Comparison of ENCODE assay signal across 9 cellular contexts in the genomic region with DNA sequence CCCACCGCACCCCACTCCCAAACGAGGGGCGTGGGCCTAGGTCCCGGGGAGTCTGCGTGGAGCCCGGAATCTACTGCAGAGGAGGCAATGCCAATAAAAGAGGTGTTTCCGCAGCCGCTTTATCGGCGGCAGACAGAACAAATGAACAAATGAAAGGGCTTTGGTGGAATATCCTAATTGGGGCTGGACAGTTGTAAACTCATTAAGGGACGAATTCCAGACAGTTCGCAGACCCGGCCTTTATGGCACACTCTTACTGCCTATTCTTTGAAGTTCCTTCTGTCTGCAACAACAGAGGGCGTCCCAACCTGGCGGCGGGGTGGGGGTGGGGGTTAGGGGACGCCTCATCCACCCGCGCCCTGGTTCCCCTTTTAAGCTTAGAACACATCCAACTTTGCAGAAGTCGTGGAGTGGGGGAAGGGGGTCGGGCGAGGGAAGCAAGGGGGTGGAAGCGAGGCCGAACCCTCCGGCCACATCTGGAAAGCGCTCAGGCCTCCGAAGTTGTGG. TPM values are rescaled to one million over a fixed set of nuclear protein-coding genes. Genes with fewer than 3 reads are reported as not detected.
DNase-seq lines count a peak whose midpoint lies in the region; TF ChIP-seq lines count a peak whose summit lies in the region.
"Had no signal": no experiment of that assay in that cellular context is flagged by ENCODE, and none has a peak within 500 bp of the region (broad histone marks: within the 10 kb centered on the region; RNA-seq: fewer than 3 reads in every experiment).

No MANE protein-coding gene starts in this region.

- H3K27me3 ChIP-seq in neutrophil = peaks cover 100% of the 10 kb centered on the region
- H3K27me3 ChIP-seq in mesendoderm (ENCODE audit: insufficient read depth, low read length, poor library complexity) = peaks cover 89% of the 10 kb centered on the region

- H3K23ac ChIP-seq in mesendoderm (ENCODE audit: low read length) = no peak overlapping the region

- H3K18ac ChIP-seq in mesendoderm (ENCODE audit: low read length) = no peak overlapping the region

- peak overlapping the region; percentile 74 to 85 for H3K4me3 ChIP-seq in neutrophil (ENCODE audit: low read depth in 1 of 2, low read length in 1 of 2)
- no peak overlapping the region for H3K4me3 ChIP-seq in mesendoderm (ENCODE audit: low read length)

- H3K9me3 ChIP-seq in neutrophil = no peaks in the 10 kb centered on the region

- H3K36me3 ChIP-seq in neutrophil = no peaks in the 10 kb centered on the region
- no peaks in the 10 kb centered on the region for H3K36me3 ChIP-seq in mesendoderm (ENCODE audit: control insufficient read depth, insufficient read depth, low read length)

- no peak overlapping the region for H2BK15ac ChIP-seq in mesendoderm (replicated peaks; ENCODE audit: low read depth)

- H3K4me1 ChIP-seq in neutrophil (ENCODE audit: control insufficient read depth in 1 of 2, insufficient read depth in 1 of 2, low read depth in 1 of 2, low read length in 1 of 2) = peaks cover 51 to 78% of the 10 kb centered on the region in 2 experiments
- H3K4me1 ChIP-seq in mesendoderm (ENCODE audit: control insufficient read depth, low read depth, low read length) = no peaks in the 10 kb centered on the region

- H3K27ac ChIP-seq in neutrophil = peak overlapping the region; percentile 40
- no peak overlapping the region for H3K27ac ChIP-seq in mesendoderm (ENCODE audit: low read depth, low read length)

- TF ChIP-seq CTCF in endothelial cell (IDR thresholded peaks at IDR 0.05; ENCODE audit: unreplicated experiment) (peak; percentile 54), neutrophil (IDR thresholded peaks at IDR 0.05) (peak; percentile 53)

- H3K56ac ChIP-seq in mesendoderm (ENCODE audit: low read length) = no peak overlapping the region

- H3K4me1 Mint-ChIP-seq in endothelial cell (ENCODE audit: unreplicated experiment) = peaks cover 14% of the 10 kb centered on the region

- peaks cover 36% of the 10 kb centered on the region for H3K27me3 Mint-ChIP-seq in endothelial cell (ENCODE audit: unreplicated experiment)

- H2AK5ac ChIP-seq in mesendoderm (ENCODE audit: low read length) = no peak overlapping the region

- no peaks in the 10 kb centered on the region for H3K9me3 Mint-ChIP-seq in endothelial cell (ENCODE audit: unreplicated experiment)

- H3K4me3 Mint-ChIP-seq in endothelial cell (ENCODE audit: unreplicated experiment) = no peak overlapping the region

- H3K79me2 ChIP-seq in mesendoderm (ENCODE audit: control insufficient read depth, insufficient read depth, low read length) = no peaks in the 10 kb centered on the region

- no CpG with 5 or more reads among the region's 27 CpGs for WGBS in mesendoderm (ENCODE audit: extremely low coverage, insufficient coverage, low lambda C conversion rate)

- H2BK120ac ChIP-seq in mesendoderm (ENCODE audit: low read depth, low read length) = no peak overlapping the region

- H3K36me3 Mint-ChIP-seq in endothelial cell (ENCODE audit: low read depth, unreplicated experiment) = peaks cover 6% of the 10 kb centered on the region

- no peak overlapping the region for H4K8ac ChIP-seq in mesendoderm (ENCODE audit: low read depth, low read length)

- no peak overlapping the region for H3K27ac Mint-ChIP-seq in endothelial cell (ENCODE audit: unreplicated experiment)

- no peaks in the 10 kb centered on the region for H3K79me1 ChIP-seq in mesendoderm (ENCODE audit: low read length)

- no peak overlapping the region for H3K4ac ChIP-seq in mesendoderm (ENCODE audit: low read depth, low read length)

- H3K4me2 ChIP-seq in mesendoderm (ENCODE audit: low read length) = no peak overlapping the region

- H2BK5ac ChIP-seq in mesendoderm (ENCODE audit: low read length) = no peak overlapping the region

- H4K5ac ChIP-seq in mesendoderm (ENCODE audit: low read length) = no peak overlapping the region

- no peak overlapping the region for H3K9ac ChIP-seq in mesendoderm (ENCODE audit: low read length)

- DNase-seq in GF-D8 (lab: John Stamatoyannopoulos, UW) (peak; percentile 84), NOMO-1 treated with dmso at 0.1 percent for 144 hours (lab: John Stamatoyannopoulos, UW; ENCODE audit: unreplicated experiment) (peak; percentile 63), endothelial cell (ENCODE audit: low spot score) (no peak), SHP77 (lab: John Stamatoyannopoulos, UW) (no peak), inferior parietal cortex (ENCODE audit: extremely low spot score) (no peak), mesendoderm (no peak)
- no peak for DNase-seq in central memory CD4-positive, alpha-beta T cell

RNA-seq across cellular contexts. Expression of a gene that starts 4.1 kb away (rescaled TPM):
- 0.80 TPM for total RNA-seq in endothelial cell (ENCODE audit: unreplicated experiment)
- polyA plus RNA-seq in mesendoderm (2013, experiment 1 of 2) = not detected
- polyA plus RNA-seq in mesendoderm (2013, experiment 2 of 2) = not detected
- total RNA-seq: T-helper 1 cell treated with Interleukin-12 subunit alpha and Interleukin-12 subunit beta and Interleukin-4 antibody, amounts not matched to agents 30 ng/mL and 1 ng/mL, for 36 hours had no signal

RNA-seq across cellular contexts. Expression of a gene that starts 4.8 kb away (rescaled TPM):
- total RNA-seq in endothelial cell (ENCODE audit: unreplicated experiment) = not detected
- 0.01 TPM for polyA plus RNA-seq in mesendoderm (2013, experiment 1 of 2)
- polyA plus RNA-seq in mesendoderm (2013, experiment 2 of 2) = not detected
- total RNA-seq: T-helper 1 cell treated with Interleukin-12 subunit alpha and Interleukin-12 subunit beta and Interleukin-4 antibody, amounts not matched to agents 30 ng/mL and 1 ng/mL, for 36 hours had no signal

RNA-seq across cellular contexts. Expression of a gene that starts 8.9 kb away (rescaled TPM):
- total RNA-seq in endothelial cell (ENCODE audit: unreplicated experiment) = 0.13 TPM
- not detected for polyA plus RNA-seq in mesendoderm (2013, experiment 1 of 2)
- polyA plus RNA-seq in mesendoderm (2013, experiment 2 of 2) = not detected
- total RNA-seq: T-helper 1 cell treated with Interleukin-12 subunit alpha and Interleukin-12 subunit beta and Interleukin-4 antibody, amounts not matched to agents 30 ng/mL and 1 ng/mL, for 36 hours had no signal

RNA-seq across cellular contexts. Expression of a gene that starts 12.9 kb away (rescaled TPM):
- total RNA-seq in endothelial cell (ENCODE audit: unreplicated experiment) = not detected
- not detected for polyA plus RNA-seq in mesendoderm (2013, experiment 1 of 2)
- not detected for polyA plus RNA-seq in mesendoderm (2013, experiment 2 of 2)
- total RNA-seq: T-helper 1 cell treated with Interleukin-12 subunit alpha and Interleukin-12 subunit beta and Interleukin-4 antibody, amounts not matched to agents 30 ng/mL and 1 ng/mL, for 36 hours had no signal

RNA-seq across cellular contexts. Expression of a gene that starts 13.7 kb away (rescaled TPM):
- total RNA-seq in endothelial cell (ENCODE audit: unreplicated experiment) = not detected
- not detected for polyA plus RNA-seq in mesendoderm (2013, experiment 1 of 2)
- not detected for polyA plus RNA-seq in mesendoderm (2013, experiment 2 of 2)
- total RNA-seq: T-helper 1 cell treated with Interleukin-12 subunit alpha and Interleukin-12 subunit beta and Interleukin-4 antibody, amounts not matched to agents 30 ng/mL and 1 ng/mL, for 36 hours had no signal

Comparison
In these comparisons a context has a peak if more than half of its experiments do, and no peak if none do; other contexts are left out.
1. DNase-seq: peak in GF-D8 (single experiment) and NOMO-1 treated with dmso at 0.1 percent for 144 hours (single experiment); none in endothelial cell (single experiment), SHP77 (0 of 2), central memory CD4-positive, alpha-beta T cell (single experiment), inferior parietal cortex (single experiment) and mesendoderm (single experiment).